7 cellular contexts compared by ENCODE assay signal in genomic region chr1:212699104-212699838, GRCh38. TPM values are rescaled to one million over a fixed set of nuclear protein-coding genes. Genes with fewer than 3 reads are reported as not detected.
DNase-seq lines count a peak whose midpoint lies in the region; ATAC-seq, FAIRE-seq and TF ChIP-seq lines count a peak whose summit lies in the region.

No MANE protein-coding gene starts in this region.

- no peaks in the 10 kb centered on the region for H3K36me3 ChIP-seq in effector memory CD4-positive, alpha-beta T cell (ENCODE audit: control insufficient read depth, insufficient read depth, low read length)
- H3K36me3 ChIP-seq in mesodermal cell (ENCODE audit: control insufficient read depth, insufficient read depth, low read length): no peaks in the 10 kb centered on the region

- peaks cover 9% of the 10 kb centered on the region for H3K4me1 ChIP-seq in effector memory CD4-positive, alpha-beta T cell (ENCODE audit: control insufficient read depth, insufficient read depth, low read length, poor library complexity, severe bottlenecking)
- no peaks in the 10 kb centered on the region for H3K4me1 ChIP-seq in mesodermal cell (ENCODE audit: control insufficient read depth, insufficient read depth, low read length, poor library complexity, severe bottlenecking)

- ATAC-seq in HG02610 (IDR thresholded peaks at IDR 0.05; ENCODE audit: unreplicated experiment): peak; percentile 46
- ATAC-seq in stimulated activated naive CD8-positive, alpha-beta T cell treated with anti-CD3 and anti-CD28 coated beads, Interleukin-15, Interleukin-2, amounts not matched to agents 100 U/mL and 50 U/mL, for 24 hours: peak; percentile 73

- intact Hi-C loops in activated CD4-positive, alpha-beta T cell treated with anti-CD3 and anti-CD28 coated beads, Interleukin-2, amount 10 ng/mL, durations not matched to agents 24 days and 14 days (cut with micrococcal nuclease): loop anchor here (1.0 kb wide), 3 partner anchors 21 to 83 kb away; no protein-coding TSS in a partner anchor

- peaks cover 30% of the 10 kb centered on the region for H3K36me3 Mint-ChIP-seq in activated CD4-positive, alpha-beta T cell treated with anti-CD3 and anti-CD28 coated beads, Interleukin-2, amount 10 ng/mL, durations not matched to agents 24 days and 14 days (ENCODE audit: low read depth)

- peak; percentile 57 for DNase-seq in GM12891 (ENCODE audit: insufficient read length, low spot score)
- DNase-seq in NCI-H1694 treated with DMSO at 0.1 percent for 48 hours (lab: John Stamatoyannopoulos, UW): peak; percentile 22
- DNase-seq in activated CD4-positive, alpha-beta T cell treated with anti-CD3 and anti-CD28 coated beads, Interleukin-2, amount 10 ng/mL, durations not matched to agents 24 days and 14 days: peak; percentile 86
- DNase-seq in effector memory CD4-positive, alpha-beta T cell: peak; percentile 17 to 36 (median 34)
- peak; percentile 75 for DNase-seq in stimulated activated naive CD8-positive, alpha-beta T cell treated with anti-CD3 and anti-CD28 coated beads, Interleukin-15, Interleukin-2, amounts not matched to agents 100 U/mL and 50 U/mL, for 24 hours

- peaks cover 52% of the 10 kb centered on the region for H3K4me1 Mint-ChIP-seq in activated CD4-positive, alpha-beta T cell treated with anti-CD3 and anti-CD28 coated beads, Interleukin-2, amount 10 ng/mL, durations not matched to agents 24 days and 14 days

- no peaks in the 10 kb centered on the region for H3K9me3 ChIP-seq in effector memory CD4-positive, alpha-beta T cell (ENCODE audit: control insufficient read depth, low read length)
- H3K9me3 ChIP-seq in mesodermal cell (ENCODE audit: control insufficient read depth, low read length): no peaks in the 10 kb centered on the region

- H3K27ac Mint-ChIP-seq in activated CD4-positive, alpha-beta T cell treated with anti-CD3 and anti-CD28 coated beads, Interleukin-2, amount 10 ng/mL, durations not matched to agents 24 days and 14 days: peak overlapping the region; percentile 87

- H3K4me3 Mint-ChIP-seq in activated CD4-positive, alpha-beta T cell treated with anti-CD3 and anti-CD28 coated beads, Interleukin-2, amount 10 ng/mL, durations not matched to agents 24 days and 14 days: peak overlapping the region; percentile 86

- peaks cover 15% of the 10 kb centered on the region for H3K27me3 Mint-ChIP-seq in activated CD4-positive, alpha-beta T cell treated with anti-CD3 and anti-CD28 coated beads, Interleukin-2, amount 10 ng/mL, durations not matched to agents 24 days and 14 days

- TF ChIP-seq POLR2A in GM12891 (IDR thresholded peaks at IDR 0.05; ENCODE audit: low read depth, low read length): no peak

- peak overlapping the region; percentile 66 for H3K27ac ChIP-seq in effector memory CD4-positive, alpha-beta T cell (ENCODE audit: insufficient read depth, low read length, poor library complexity, severe bottlenecking)
- H3K27ac ChIP-seq in mesodermal cell (ENCODE audit: low read depth, low read length, severe bottlenecking): no peak overlapping the region

- 1 to 3% methylated on average over 38 to 54 of the region's 72 CpGs for whole genome bisulfite sequencing in mesodermal cell (ENCODE audit: insufficient coverage in 2 of 2), 2 experiments

- H3K4me3 ChIP-seq in effector memory CD4-positive, alpha-beta T cell (ENCODE audit: insufficient read depth, low read depth, low read length, poor library complexity, severe bottlenecking): peak overlapping the region; percentile 81
- peak overlapping the region; percentile 44 for H3K4me3 ChIP-seq in mesodermal cell (ENCODE audit: extremely low read depth, insufficient read depth, low read length, poor library complexity, severe bottlenecking)

- peak; percentile 70 for FAIRE-seq in GM12891 (lab: Jason Lieb, UNC)

- H3K27me3 ChIP-seq in effector memory CD4-positive, alpha-beta T cell (replicated peaks; ENCODE audit: control insufficient read depth, insufficient read depth, low read length, poor library complexity, severe bottlenecking): no peaks in the 10 kb centered on the region

- H3K9me3 Mint-ChIP-seq in activated CD4-positive, alpha-beta T cell treated with anti-CD3 and anti-CD28 coated beads, Interleukin-2, amount 10 ng/mL, durations not matched to agents 24 days and 14 days: no peaks in the 10 kb centered on the region

TF ChIP-seq in GM12891, 5 proteins besides CTCF, POLR2A, EP300 and RAD21:
- TF ChIP-seq PAX5 (IDR thresholded peaks at IDR 0.05; ENCODE audit: insufficient read depth, low read length, severe bottlenecking): no peak
- TF ChIP-seq POU2F2 (IDR thresholded peaks at IDR 0.05; ENCODE audit: low read depth, low read length): 0 out of 2 replicates have a peak, but pooled peaks have one; percentile 6
TF ChIP-seq in GM12891: peak in this region for 1.

RNA-seq across cellular contexts. Expression of gene BATF3, which starts 0.4 kb away (rescaled TPM):
- 20.3 TPM for polyA plus RNA-seq in GM12891 (2012; ENCODE audit: low read depth, missing spikeins)
- total RNA-seq in activated CD4-positive, alpha-beta T cell treated with anti-CD3 and anti-CD28 coated beads, Interleukin-2, amount 10 ng/mL, durations not matched to agents 24 days and 14 days: 100.0 and 100 TPM in 2 replicates
- polyA plus RNA-seq in mesodermal cell (2013, experiment 1 of 2): 4.3 TPM
- 3.1 TPM for polyA plus RNA-seq in mesodermal cell (2013, experiment 2 of 2)

Comparison
In these comparisons a context has a peak if more than half of its experiments do, and no peak if none do; other contexts are left out.
1. DNase-seq: peak in every context shown above with its lines; median percentile 86 in activated CD4-positive, alpha-beta T cell treated with anti-CD3 and anti-CD28 coated beads, Interleukin-2, amount 10 ng/mL, durations not matched to agents 24 days and 14 days; 75 in stimulated activated naive CD8-positive, alpha-beta T cell treated with anti-CD3 and anti-CD28 coated beads, Interleukin-15, Interleukin-2, amounts not matched to agents 100 U/mL and 50 U/mL, for 24 hours; 57 in GM12891; 34 in effector memory CD4-positive, alpha-beta T cell; 22 in NCI-H1694 treated with DMSO at 0.1 percent for 48 hours.